ENCODE assay signal across 11 cellular contexts in genomic region chr4:138405439-138405838, GRCh38.
DNase-seq lines count a peak whose midpoint lies in the region; ATAC-seq, FAIRE-seq and TF ChIP-seq lines count a peak whose summit lies in the region.
"Had no signal": no experiment of that assay in that cellular context is flagged by ENCODE, and none has a peak within 500 bp of the region (broad histone marks: within the 10 kb centered on the region; RNA-seq: fewer than 3 reads in every experiment).

No MANE protein-coding gene starts in this region.

- CTCF ChIA-PET in CD4-positive, alpha-beta T cell (lab: Charles Lee), result no interaction called here

- H3K4me1 Mint-ChIP-seq in astrocyte (ENCODE audit: low read depth, unreplicated experiment) (peaks cover 4% of the 10 kb centered on the region), progenitor cell of endocrine pancreas (ENCODE audit: low read depth) (peaks cover 3% of the 10 kb centered on the region), mesothelial cell of epicardium (peaks cover 32% of the 10 kb centered on the region)
- H3K4me1 Mint-ChIP-seq in CD4-positive, alpha-beta T cell (ENCODE audit: low read depth), result no peaks in the 10 kb centered on the region
- H3K4me1 Mint-ChIP-seq: CD4-positive, alpha-beta memory T cell had no signal

- H3K27ac Mint-ChIP-seq in astrocyte (ENCODE audit: unreplicated experiment), result no peak overlapping the region
- H3K27ac Mint-ChIP-seq in CD4-positive, alpha-beta T cell, result no peak overlapping the region
- H3K27ac Mint-ChIP-seq in progenitor cell of endocrine pancreas, result no peak overlapping the region
- no peak overlapping the region for H3K27ac Mint-ChIP-seq in mesothelial cell of epicardium
- H3K27ac Mint-ChIP-seq: CD4-positive, alpha-beta memory T cell had no signal

- DNase-seq in ELF-1 (ENCODE audit: low read depth, low spot score) (peak; percentile 5), astrocyte (ENCODE audit: low read depth) (peak; percentile 15), progenitor cell of endocrine pancreas (ENCODE audit: low spot score, unreplicated experiment) (no peak), mucosa of gallbladder (ENCODE audit: low spot score) (no peak), mesothelial cell of epicardium (ENCODE audit: low spot score in 2 of 2, unreplicated experiment in 2 of 2) (no peak)
- no peak for DNase-seq in CD4-positive, alpha-beta T cell
- DNase-seq: CD4-positive, alpha-beta memory T cell; effector CD8-positive, alpha-beta T cell; Karpas-422 had no signal

- H3K27me3 Mint-ChIP-seq in astrocyte (ENCODE audit: low read depth, unreplicated experiment), result no peaks in the 10 kb centered on the region
- no peaks in the 10 kb centered on the region for H3K27me3 Mint-ChIP-seq in CD4-positive, alpha-beta T cell
- no peaks in the 10 kb centered on the region for H3K27me3 Mint-ChIP-seq in progenitor cell of endocrine pancreas
- peaks cover 2% of the 10 kb centered on the region for H3K27me3 Mint-ChIP-seq in mesothelial cell of epicardium (ENCODE audit: low read depth)
- H3K27me3 Mint-ChIP-seq: CD4-positive, alpha-beta memory T cell had no signal

- no peaks in the 10 kb centered on the region for H4K20me1 ChIP-seq in astrocyte (ENCODE audit: insufficient read depth, low read length)

- H3K9me3 Mint-ChIP-seq in astrocyte (ENCODE audit: unreplicated experiment) (no peaks in the 10 kb centered on the region), progenitor cell of endocrine pancreas (ENCODE audit: low read depth) (no peaks in the 10 kb centered on the region), mesothelial cell of epicardium (no peaks in the 10 kb centered on the region)
- no peaks in the 10 kb centered on the region for H3K9me3 Mint-ChIP-seq in CD4-positive, alpha-beta T cell

- POLR2A ChIA-PET in CD4-positive, alpha-beta T cell (lab: Charles Lee), result no interaction called here

- H2AFZ ChIP-seq in astrocyte (ENCODE audit: low read depth, low read length), result no peak overlapping the region

- H3K36me3 Mint-ChIP-seq in astrocyte (ENCODE audit: low read depth, unreplicated experiment) (no peaks in the 10 kb centered on the region), progenitor cell of endocrine pancreas (ENCODE audit: insufficient read depth) (no peaks in the 10 kb centered on the region), mesothelial cell of epicardium (no peaks in the 10 kb centered on the region)
- no peaks in the 10 kb centered on the region for H3K36me3 Mint-ChIP-seq in CD4-positive, alpha-beta T cell (ENCODE audit: low read depth)
- H3K36me3 Mint-ChIP-seq: CD4-positive, alpha-beta memory T cell had no signal

- FAIRE-seq in astrocyte (lab: Jason Lieb, UNC), result no peak

- ATAC-seq in GM21367 (IDR thresholded peaks at IDR 0.05; ENCODE audit: unreplicated experiment) (peak; percentile 77), HG03280 (IDR thresholded peaks at IDR 0.05; ENCODE audit: unreplicated experiment) (peak; percentile 74)
- no peak for ATAC-seq in CD4-positive, alpha-beta T cell (ENCODE audit: poor library complexity)

- H3K9me3 ChIP-seq in astrocyte (ENCODE audit: insufficient read depth, low read depth, low read length), result no peaks in the 10 kb centered on the region
- no peaks in the 10 kb centered on the region for H3K9me3 ChIP-seq in CD4-positive, alpha-beta T cell (ENCODE audit: control insufficient read depth, low read length)

- no peak overlapping the region for H3K27ac ChIP-seq in astrocyte (ENCODE audit: low read depth, low read length)
- H3K27ac ChIP-seq in CD4-positive, alpha-beta T cell (ENCODE audit: low read depth, low read length), result no peak overlapping the region

- no peaks in the 10 kb centered on the region for H3K36me3 ChIP-seq in astrocyte (ENCODE audit: insufficient read depth, low read length)

- H3K27me3 ChIP-seq in astrocyte (ENCODE audit: insufficient read depth, low read length), result no peaks in the 10 kb centered on the region
- no peaks in the 10 kb centered on the region for H3K27me3 ChIP-seq in CD4-positive, alpha-beta T cell (ENCODE audit: control insufficient read depth, insufficient read depth, low read length)

- intact Hi-C loops in CD4-positive, alpha-beta T cell (cut with DNase I, micrococcal nuclease), result no loop called here

- no peaks in the 10 kb centered on the region for H3K79me2 ChIP-seq in astrocyte (ENCODE audit: insufficient read depth, low read length)

- no peak for TF ChIP-seq CTCF in astrocyte (IDR thresholded peaks at IDR 0.05; ENCODE audit: insufficient read depth, low read depth, low read length)
- no peak for TF ChIP-seq CTCF in CD4-positive, alpha-beta T cell (IDR thresholded peaks at IDR 0.05)
- TF ChIP-seq CTCF in progenitor cell of endocrine pancreas (IDR thresholded peaks at IDR 0.05; ENCODE audit: unreplicated experiment), result no peak
- no peak for TF ChIP-seq CTCF in mesothelial cell of epicardium (IDR thresholded peaks at IDR 0.05; ENCODE audit: unreplicated experiment)

- H3K9ac ChIP-seq in astrocyte (ENCODE audit: low read length), result no peak overlapping the region

- H3K4me1 ChIP-seq in astrocyte (ENCODE audit: insufficient read depth, low read length), result no peaks in the 10 kb centered on the region

- H3K4me2 ChIP-seq in astrocyte (ENCODE audit: low read length), result no peak overlapping the region

- H3K4me3 Mint-ChIP-seq in astrocyte (ENCODE audit: unreplicated experiment) (no peak overlapping the region), progenitor cell of endocrine pancreas (ENCODE audit: low read depth) (no peak overlapping the region), mesothelial cell of epicardium (no peak overlapping the region)
- no peak overlapping the region for H3K4me3 Mint-ChIP-seq in CD4-positive, alpha-beta T cell
- H3K4me3 Mint-ChIP-seq: CD4-positive, alpha-beta memory T cell had no signal

- H3K4me3 ChIP-seq in astrocyte (ENCODE audit: insufficient read depth, low read depth, low read length), result no peak overlapping the region

Comparison
In these comparisons a context has a peak if more than half of its experiments do, and no peak if none do; other contexts are left out.
1. DNase-seq: peak in ELF-1 (single experiment) and astrocyte (single experiment); none in CD4-positive, alpha-beta T cell (0 of 10), progenitor cell of endocrine pancreas (single experiment), mucosa of gallbladder (single experiment) and mesothelial cell of epicardium (0 of 2).